7 cellular contexts compared by ENCODE assay signal in the genomic region with DNA sequence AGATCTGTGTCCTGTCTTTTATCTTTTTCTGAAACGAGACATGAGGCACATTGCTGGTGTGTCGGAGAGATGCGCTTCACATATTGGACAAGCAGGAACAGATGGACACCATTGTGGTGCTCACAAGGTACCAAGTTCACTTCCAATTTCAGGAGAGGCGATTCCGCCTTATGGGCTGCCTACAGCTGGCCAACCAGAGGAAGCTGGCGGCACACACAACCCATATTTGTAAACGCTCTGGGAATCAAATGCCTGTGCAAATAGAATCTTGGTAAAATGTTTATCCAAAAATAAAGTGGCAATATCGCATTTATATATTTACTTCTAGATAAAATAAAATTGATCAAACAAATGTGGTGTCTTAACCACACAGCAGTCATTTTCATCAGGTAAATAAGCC.
"Had no signal": no experiment of that assay in that cellular context is flagged by ENCODE, and none has a peak within 500 bp of the region (broad histone marks: within the 10 kb centered on the region; RNA-seq: fewer than 3 reads in every experiment).

No MANE protein-coding gene starts in this region.

- H3K4me3 ChIP-seq: GM23338 had no signal

- DNase-seq: H9, HCEC 1CT had no signal

- H3K27ac ChIP-seq: HL-60 had no signal

- ATAC-seq: GM23338, HepG2 had no signal

- FAIRE-seq: H1, H54, HepG2 had no signal
